24 cellular contexts compared by ENCODE assay signal in genomic region chr7:53325061-53325460, GRCh38.
"Had no signal": no experiment of that assay in that cellular context is flagged by ENCODE, and none has a peak within 500 bp of the region (broad histone marks: within the 10 kb centered on the region; RNA-seq: fewer than 3 reads in every experiment).

No MANE protein-coding gene starts in this region.

- H3K27me3 ChIP-seq: adrenal gland, body of pancreas, neutrophil, pancreas, right lobe of liver, tibial artery had no signal

- H3K4me3 ChIP-seq: adrenal gland, body of pancreas, left ventricle myocardium inferior, pancreas, right lobe of liver, skin epidermis, tibial artery had no signal

- H3K4me1 ChIP-seq: adrenal gland, body of pancreas, left ventricle myocardium inferior, pancreas, right lobe of liver, tibial artery had no signal

- H3K36me3 ChIP-seq: adrenal gland, left ventricle myocardium inferior, neutrophil, pancreas, right lobe of liver, tibial artery had no signal

- ATAC-seq: activated CD4-positive, CD25-positive, alpha-beta regulatory T cell treated with anti-CD3 and anti-CD28 coated beads, Interleukin-2, amount 50 U/mL, for 24 hours; activated CD8-positive, alpha-beta memory T cell treated with anti-CD3 and anti-CD28 coated beads, Interleukin-2, amount 10 ng/mL, durations not matched to agents 7 days and 5 days; activated CD8-positive, alpha-beta T cell treated with anti-CD3 and anti-CD28 coated beads for 36 hours; body of pancreas; esophagus mucosa; pancreas; right lobe of liver; stimulated activated effector memory CD8-positive, alpha-beta T cell treated with anti-CD3 and anti-CD28 coated beads, Interleukin-12 subunit alpha, Interleukin-12 subunit beta, amount 100 ng/mL, for 72 hours; stimulated activated naive CD8-positive, alpha-beta T cell treated with anti-CD3 and anti-CD28 coated beads, Interleukin-15, amount 100 ng/mL, for 72 hours had no signal

- H3K27ac ChIP-seq: adrenal gland, body of pancreas, left ventricle myocardium inferior, neutrophil, pancreas, right lobe of liver, skin epidermis, tibial artery, VCaP had no signal

- DNase-seq: activated CD4-positive, alpha-beta T cell treated with anti-CD3 and anti-CD28 coated beads, Interleukin-2, amount 10 ng/mL, durations not matched to agents 7 days and 5 days; activated CD8-positive, alpha-beta memory T cell treated with anti-CD3 and anti-CD28 coated beads, Interleukin-2, amount 10 ng/mL, durations not matched to agents 7 days and 5 days; activated CD8-positive, alpha-beta T cell treated with anti-CD3 and anti-CD28 coated beads for 36 hours; activated naive CD4-positive, alpha-beta T cell; adrenal gland; body of pancreas; dermis blood vessel endothelial cell; effector CD8-positive, alpha-beta T cell; head of caudate nucleus; hypothalamus; left ventricle myocardium inferior; pancreas; right lobe of liver; stimulated activated CD4-positive, alpha-beta T cell treated with anti-CD3 and anti-CD28 coated beads, Interleukin-2, amount 100 ng/mL, for 24 hours; stimulated activated naive CD8-positive, alpha-beta T cell treated with anti-CD3 and anti-CD28 coated beads, Interleukin-15, amount 100 ng/mL, for 72 hours; tibial artery had no signal

- FAIRE-seq: frontal cortex, pancreas, urothelium cell line had no signal

- H3K9me3 ChIP-seq: adrenal gland, body of pancreas, neutrophil, pancreas, right lobe of liver had no signal
